Comparison of ENCODE assay signal across 8 cellular contexts in the genomic region with DNA sequence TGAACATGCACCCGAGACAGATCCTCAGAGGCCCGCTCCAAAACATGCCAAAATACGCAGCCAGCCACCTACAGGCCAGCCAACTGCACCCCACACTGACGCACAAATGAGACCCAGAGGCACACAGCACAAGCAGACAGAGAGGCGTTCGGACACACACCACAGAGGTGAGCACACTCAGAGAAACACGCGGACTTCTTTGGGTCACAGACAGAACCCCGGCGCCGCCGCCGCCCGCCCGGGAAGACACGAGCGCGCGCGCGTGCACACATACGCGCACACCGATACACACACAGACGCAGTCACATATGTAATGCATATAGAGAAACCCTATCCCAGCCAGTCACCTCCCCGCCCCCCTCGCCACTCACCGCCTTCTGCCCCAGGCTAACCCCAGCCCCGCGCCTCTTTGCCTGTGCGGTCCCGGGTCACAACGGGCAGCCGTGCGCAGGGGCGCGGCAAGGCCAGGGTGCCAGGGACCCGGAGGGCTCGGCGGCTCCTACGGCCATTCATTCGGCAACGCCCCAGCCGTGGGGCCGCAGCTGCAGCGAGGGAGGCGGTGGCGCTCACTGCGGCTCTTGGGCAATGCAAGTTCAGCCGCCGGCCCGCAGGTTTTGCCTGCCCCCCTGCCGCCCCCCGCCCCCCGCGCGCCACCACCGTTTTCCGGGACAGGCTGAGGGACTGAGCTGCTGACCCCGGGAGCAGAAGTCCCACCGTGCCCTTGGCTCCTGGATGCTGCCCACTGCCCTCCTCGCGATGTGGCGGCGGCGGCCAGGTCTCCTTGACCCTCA. TPM values are rescaled to one million over a fixed set of nuclear protein-coding genes. Genes with fewer than 3 reads are reported as not detected.
A peak's percentile ranks its signal among the peaks of the same experiment; 100 is the strongest.
DNase-seq lines count a peak whose midpoint lies in the region; ATAC-seq, FAIRE-seq and TF ChIP-seq lines count a peak whose summit lies in the region.

No MANE protein-coding gene starts in this region.

- no peaks in the 10 kb centered on the region for H4K20me1 ChIP-seq in keratinocyte (ENCODE audit: control insufficient read depth, extremely low read depth, insufficient read depth, low read length)

- H3K4me3 ChIP-seq in keratinocyte (ENCODE audit: control insufficient read depth in 2 of 3, extremely low read depth in 1 of 3, insufficient read depth in 2 of 3, low read depth in 1 of 3, low read length in 3 of 3): peak overlapping the region; percentile 55 to 66 (median 59)

- H3K4me2 ChIP-seq in keratinocyte (ENCODE audit: control insufficient read depth, extremely low read depth, insufficient read depth, low read depth, low read length): peak overlapping the region; percentile 64

- no peak for FAIRE-seq in keratinocyte (lab: Jason Lieb, UNC)

- dilution Hi-C loops in keratinocyte (cut with MboI; ENCODE audit: extremely low pct_ligation_motif_present, low sequenced_read_pairs): no loop called here

- H3K36me3 ChIP-seq in keratinocyte (ENCODE audit: control insufficient read depth in 2 of 2, extremely low read depth in 1 of 2, insufficient read depth in 2 of 2, low read length in 2 of 2): no peaks in the 10 kb centered on the region

- peak; percentile 34 for DNase-seq in NCI-H1436 (lab: John Stamatoyannopoulos, UW)
- no peak for DNase-seq in NCI-H1436 treated with DMSO at 0.1 percent for 48 hours (lab: John Stamatoyannopoulos, UW)
- DNase-seq in HuH-7.5 (ENCODE audit: low spot score): peak; percentile 15
- peak; percentile 66 for DNase-seq in T-helper 22 cell (ENCODE audit: low read depth)
- no peak for DNase-seq in keratinocyte (ENCODE audit: low read depth, low spot score)
- peak; percentile 65 for DNase-seq in stimulated activated CD4-positive, alpha-beta T cell treated with anti-CD3 and anti-CD28 coated beads, Interleukin-1b, Interleukin-23, amount 100 ng/mL, for 48 hours

- TF ChIP-seq CTCF in brain (conservative IDR thresholded peaks at IDR 0.05) (no peak), keratinocyte (optimal IDR thresholded peaks at IDR 0.05 in 1 of 3, IDR thresholded peaks at IDR 0.05 in 1 of 3, conservative IDR thresholded peaks at IDR 0.05 in 1 of 3; ENCODE audit: extremely low read depth in 1 of 3, insufficient read depth in 2 of 3, low read length in 3 of 3) (no peak)

- H3K4me1 Mint-ChIP-seq in brain: peaks cover 17% of the 10 kb centered on the region

- no peak overlapping the region for H3K27ac ChIP-seq in keratinocyte (ENCODE audit: control insufficient read depth, insufficient read depth, low read length)

- H3K36me3 Mint-ChIP-seq in brain: no peaks in the 10 kb centered on the region

- no peak for ATAC-seq in HG02938 (IDR thresholded peaks at IDR 0.05; ENCODE audit: unreplicated experiment)

- no peaks in the 10 kb centered on the region for H3K9me3 ChIP-seq in keratinocyte (ENCODE audit: control insufficient read depth, low read depth, low read length)

- H3K4me3 Mint-ChIP-seq in brain: peak overlapping the region; percentile 92 to 98 (median 97)

- no peaks in the 10 kb centered on the region for H3K9me1 ChIP-seq in keratinocyte (ENCODE audit: control insufficient read depth, extremely low read depth, insufficient read depth, low read length)

- H3K27ac Mint-ChIP-seq in brain: peak overlapping the region; percentile 87 to 99 (median 94)

- H3K27me3 Mint-ChIP-seq in brain: peaks cover 8% of the 10 kb centered on the region

- H3K9ac ChIP-seq in keratinocyte (ENCODE audit: control insufficient read depth, extremely low read depth, insufficient read depth, low read length): peak overlapping the region; percentile 61

- H3K4me1 ChIP-seq in keratinocyte (ENCODE audit: control insufficient read depth, extremely low read depth, insufficient read depth, low read length): peaks cover 9% of the 10 kb centered on the region

- no peaks in the 10 kb centered on the region for H3K79me2 ChIP-seq in keratinocyte (ENCODE audit: control insufficient read depth, insufficient read depth, low read length)

- H3K27me3 ChIP-seq in keratinocyte (ENCODE audit: control insufficient read depth, extremely low read depth, insufficient read depth, low read length): no peaks in the 10 kb centered on the region

- peak overlapping the region; percentile 67 for H2AFZ ChIP-seq in keratinocyte (ENCODE audit: control insufficient read depth, low read length)

- peaks cover 0 to 17% (median 2%) of the 10 kb centered on the region in 5 experiments for H3K9me3 Mint-ChIP-seq in brain

RNA-seq across cellular contexts. Expression of a gene that starts 0.5 kb away (rescaled TPM):
- polyA plus RNA-seq in brain (ENCODE audit: insufficient read depth, low read depth, low replicate concordance) (24.0 TPM), keratinocyte (9.8 to 14.0 TPM (median 12.6 TPM) in 3 replicates)
- polyA plus RNA-seq in keratinocyte (2011; ENCODE audit: low read depth): 2.7 TPM
- polyA plus RNA-seq in keratinocyte (2011; cell fraction: cytosol; rRNA removed): 11.1 and 11.4 TPM in 2 replicates
- 9.5 and 10.6 TPM in 2 replicates for polyA plus RNA-seq in keratinocyte (2011; cell fraction: nucleus; rRNA removed)
- 1.5 and 10.0 TPM in 2 replicates for polyA plus RNA-seq in keratinocyte (2012; ENCODE audit: low replicate concordance)
- polyA minus RNA-seq in keratinocyte: 16.6 to 23.1 TPM (median 21.1 TPM) in 3 replicates
- 10.7 TPM for polyA minus RNA-seq in keratinocyte (2011; cell fraction: cytosol; rRNA and poly(A)+ RNA removed)
- 1.3 and 5.4 TPM in 2 replicates for polyA minus RNA-seq in keratinocyte (2011; cell fraction: nucleus; rRNA and poly(A)+ RNA removed)

Comparison
In these comparisons a context has a peak if more than half of its experiments do, and no peak if none do; other contexts are left out.
1. DNase-seq: peak in NCI-H1436 (single experiment), HuH-7.5 (single experiment), T-helper 22 cell (single experiment) and stimulated activated CD4-positive, alpha-beta T cell treated with anti-CD3 and anti-CD28 coated beads, Interleukin-1b, Interleukin-23, amount 100 ng/mL, for 48 hours (single experiment); none in NCI-H1436 treated with DMSO at 0.1 percent for 48 hours (single experiment) and keratinocyte (single experiment).